In the genomic region with DNA sequence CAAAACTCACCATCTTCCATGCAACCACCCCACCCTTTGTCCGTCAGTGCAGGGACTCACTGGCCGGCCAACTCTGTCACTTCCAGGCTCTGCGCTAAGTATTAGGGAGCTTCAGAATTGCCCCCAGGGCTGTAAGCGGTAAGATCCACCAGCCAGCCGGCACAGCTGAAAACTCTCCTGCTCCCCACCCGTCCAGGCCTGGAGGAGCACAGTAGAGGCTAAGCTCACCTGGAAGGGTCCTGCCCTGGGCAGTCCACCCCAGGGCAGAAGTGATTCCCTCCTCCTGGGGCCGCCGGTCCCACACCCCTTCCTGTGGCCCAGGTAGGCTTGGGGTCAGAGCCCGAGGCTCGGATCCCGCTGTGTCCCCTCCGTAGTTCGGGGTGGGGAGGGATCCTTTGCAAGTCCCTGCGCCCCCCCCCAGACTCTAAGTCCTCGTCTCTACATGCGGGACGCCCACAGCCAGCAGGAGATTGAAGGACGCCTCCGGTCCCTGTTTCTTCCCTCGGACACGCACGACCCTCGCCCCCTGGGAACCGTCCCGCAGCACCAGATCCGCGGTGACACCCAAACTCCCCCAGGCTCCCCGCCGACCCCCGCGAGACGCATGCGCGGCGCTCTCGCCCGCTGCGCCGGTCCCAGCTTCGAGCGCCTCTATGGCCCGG, we compare ENCODE assay signal across 8 cellular contexts.
DNase-seq lines count a peak whose midpoint lies in the region; ATAC-seq and TF ChIP-seq lines count a peak whose summit lies in the region.
"Had no signal": no experiment of that assay in that cellular context is flagged by ENCODE, and none has a peak within 500 bp of the region (broad histone marks: within the 10 kb centered on the region; RNA-seq: fewer than 3 reads in every experiment).

No MANE protein-coding gene starts in this region.

- peaks cover 30% of the 10 kb centered on the region for H3K4me1 Mint-ChIP-seq in brain
- H3K4me1 Mint-ChIP-seq in effector memory CD8-positive, alpha-beta T cell (ENCODE audit: low read depth in 2 of 2), result no peaks in the 10 kb centered on the region

- H3K27me3 ChIP-seq in iPS DF 6.9 (ENCODE audit: control insufficient read depth, insufficient read depth, low read length), result no peaks in the 10 kb centered on the region

- H3K27ac ChIP-seq in iPS DF 6.9 (ENCODE audit: low read length), result no peak overlapping the region

- H3K27ac Mint-ChIP-seq in brain, result peak overlapping the region in 3 of 5 experiments; percentile 32 to 45 (median 42)
- H3K27ac Mint-ChIP-seq in effector memory CD8-positive, alpha-beta T cell, result no peak overlapping the region
- H3K27ac Mint-ChIP-seq: activated T-helper 2 cell treated with anti-CD3 and anti-CD28 coated beads, Interferon-gamma antibody, Interleukin-2, Interleukin-4, amounts not matched to agents 10 μg/mL and 5 μg/mL and 100 μg/mL, durations not matched to agents 14 hours and 24 hours and 36 hours had no signal

- H3K4me3 ChIP-seq in iPS DF 6.9 (ENCODE audit: low read length), result peak overlapping the region; percentile 38

- H3K4me3 Mint-ChIP-seq in brain, result peak overlapping the region in 3 of 5 experiments; percentile 47 to 73 (median 71)
- H3K4me3 Mint-ChIP-seq in effector memory CD8-positive, alpha-beta T cell, result no peak overlapping the region

- TF ChIP-seq CTCF in brain (conservative IDR thresholded peaks at IDR 0.05), result no peak

- intact Hi-C loops in sciatic nerve (cut with DNase I), result no loop called here

- no peaks in the 10 kb centered on the region for H3K9me3 ChIP-seq in iPS DF 6.9 (ENCODE audit: control insufficient read depth, insufficient read depth, low read length)

- ATAC-seq in sciatic nerve, result no peak
- ATAC-seq in effector memory CD8-positive, alpha-beta T cell (replicated peaks), result no peak
- no peak for ATAC-seq in GM18520 (IDR thresholded peaks at IDR 0.05; ENCODE audit: unreplicated experiment)

- peak; percentile 34 for DNase-seq in NCI-H69 (lab: John Stamatoyannopoulos, UW)
- DNase-seq in iPS DF 6.9 (ENCODE audit: low read depth, low spot score), result no peak
- peak; percentile 50 for DNase-seq in sciatic nerve (ENCODE audit: low spot score)
- DNase-seq in NCI-H446 (lab: John Stamatoyannopoulos, UW), result no peak
- no peak for DNase-seq in effector memory CD8-positive, alpha-beta T cell

- H3K36me3 ChIP-seq in iPS DF 6.9 (ENCODE audit: control insufficient read depth, insufficient read depth, low read length), result no peaks in the 10 kb centered on the region; the same call in 1 of the 2 replicates

- H3K27me3 Mint-ChIP-seq in brain, result peaks cover 22% of the 10 kb centered on the region
- no peaks in the 10 kb centered on the region for H3K27me3 Mint-ChIP-seq in effector memory CD8-positive, alpha-beta T cell

- WGBS in iPS DF 6.9 (ENCODE audit: insufficient coverage, insufficient read length), result no CpG with 5 or more reads among the region's 42 CpGs

- no peaks in the 10 kb centered on the region for H3K9me3 Mint-ChIP-seq in brain
- H3K9me3 Mint-ChIP-seq in effector memory CD8-positive, alpha-beta T cell, result no peaks in the 10 kb centered on the region
- H3K9me3 Mint-ChIP-seq: activated T-helper 2 cell treated with anti-CD3 and anti-CD28 coated beads, Interferon-gamma antibody, Interleukin-2, Interleukin-4, amounts not matched to agents 10 μg/mL and 5 μg/mL and 100 μg/mL, durations not matched to agents 14 hours and 24 hours and 36 hours had no signal

- H3K4me1 ChIP-seq in iPS DF 6.9 (ENCODE audit: control insufficient read depth, insufficient read depth, low read length), result peaks cover 4% of the 10 kb centered on the region

- H3K36me3 Mint-ChIP-seq in brain, result no peaks in the 10 kb centered on the region
- no peaks in the 10 kb centered on the region for H3K36me3 Mint-ChIP-seq in effector memory CD8-positive, alpha-beta T cell (ENCODE audit: insufficient read depth)

Comparison
In these comparisons a context has a peak if more than half of its experiments do, and no peak if none do; other contexts are left out.
1. DNase-seq: peak in NCI-H69 (single experiment) and sciatic nerve (single experiment); none in iPS DF 6.9 (single experiment), NCI-H446 (0 of 2) and effector memory CD8-positive, alpha-beta T cell (0 of 3).
2. H3K27ac Mint-ChIP-seq: peak in brain (3 of 5); none in effector memory CD8-positive, alpha-beta T cell (0 of 2).
3. H3K4me3 Mint-ChIP-seq: peak in brain (3 of 5); none in effector memory CD8-positive, alpha-beta T cell (0 of 2).